39 cellular contexts compared by ENCODE assay signal in the genomic region with DNA sequence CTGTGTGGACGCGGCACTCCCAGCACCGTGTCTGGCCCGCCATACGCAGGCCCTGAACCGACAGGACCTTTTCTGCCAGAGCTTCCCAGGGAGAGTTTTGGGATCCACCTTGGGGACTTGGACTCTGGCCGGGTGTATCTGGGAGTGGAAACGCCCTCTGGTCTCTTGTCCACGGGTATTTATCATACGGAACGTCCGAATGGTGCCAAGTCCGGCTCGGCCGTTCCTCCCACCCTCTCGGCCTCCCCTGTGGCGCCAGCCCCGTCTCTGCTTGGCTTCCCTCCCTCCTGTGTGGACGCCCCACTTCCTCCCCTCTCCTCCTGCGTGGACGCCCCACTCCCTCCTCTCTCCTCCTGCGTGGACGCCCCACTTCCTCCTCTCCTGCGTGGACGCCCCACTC. TPM values are rescaled to one million over a fixed set of nuclear protein-coding genes. Genes with fewer than 3 reads are reported as not detected.
"Had no signal": no experiment of that assay in that cellular context is flagged by ENCODE, and none has a peak within 500 bp of the region (broad histone marks: within the 10 kb centered on the region; RNA-seq: fewer than 3 reads in every experiment).

No MANE protein-coding gene starts in this region.

- H3K4me3 ChIP-seq: adrenal gland, ascending aorta, body of pancreas, breast epithelium, cardiac muscle cell had no signal

- H3K27me3 ChIP-seq: adrenal gland, ascending aorta, body of pancreas, brain microvascular endothelial cell, cardiac muscle cell had no signal

- H3K4me1 ChIP-seq: adrenal gland, ascending aorta, body of pancreas, breast epithelium had no signal

- H3K9me3 ChIP-seq: adrenal gland, ascending aorta, body of pancreas had no signal

- FAIRE-seq: astrocyte, bronchial epithelial cell had no signal

- H3K36me3 ChIP-seq: adrenal gland, ascending aorta, brain microvascular endothelial cell, breast epithelium, cardiac muscle cell had no signal

- DNase-seq: activated effector memory CD4-positive, alpha-beta T cell treated with anti-CD3 and anti-CD28 coated beads, Interleukin-2, amount 50 U/mL, for 16 hours; activated effector memory CD4-positive, alpha-beta T cell treated with Interleukin-2 at 50 U/mL for 16 hours; activated gamma-delta T cell; activated gamma-delta T cell treated with Interleukin-2 at 50 U/mL for 16 hours; activated naive CD4-positive, alpha-beta T cell; activated naive CD4-positive, alpha-beta T cell treated with anti-CD3 and anti-CD28 coated beads for 36 hours; activated naive CD4-positive, alpha-beta T cell treated with anti-CD3 and anti-CD28 coated beads, Interleukin-2, amount 10 ng/mL, durations not matched to agents 7 days and 5 days; activated naive CD4-positive, alpha-beta T cell treated with anti-CD3 and anti-CD28 coated beads, Interleukin-2, amount 50 U/mL, for 16 hours; activated naive CD4-positive, alpha-beta T cell treated with Interleukin-2 at 50 U/mL for 16 hours; activated naive CD8-positive, alpha-beta T cell treated with anti-CD3 and anti-CD28 coated beads for 36 hours; activated naive CD8-positive, alpha-beta T cell treated with anti-CD3 and anti-CD28 coated beads, Interleukin-2, amount 10 ng/mL, durations not matched to agents 7 days and 5 days; activated naive CD8-positive, alpha-beta T cell treated with anti-CD3 and anti-CD28 coated beads, Interleukin-2, amount 50 U/mL, for 24 hours; activated T-cell treated with anti-CD3 and anti-CD28 coated beads for 4 hours; activated T-cell treated with anti-CD3 and anti-CD28 coated beads, Interleukin-2, amount 50 U/mL, for 1 hour; activated T-cell treated with anti-CD3 and anti-CD28 coated beads, Interleukin-2, amount 50 U/mL, for 24 hours; activated T-cell treated with anti-CD3 and anti-CD28 coated beads, Interleukin-2, amount 50 U/mL, for 4 hours; activated T-cell treated with anti-CD3 and anti-CD28 coated beads, Interleukin-2, amount 50 U/mL, for 48 hours; activated T-cell treated with anti-CD3 and anti-CD28 coated beads, Interleukin-2, amount 50 U/mL, for 72 hours; adrenal gland; amniotic stem cell; amygdala; anterior cingulate cortex; aorta; body of pancreas; brain microvascular endothelial cell; caudate nucleus; central memory CD4-positive, alpha-beta T cell; cerebellar nuclear complex had no signal

- H3K27ac ChIP-seq: adrenal gland, ascending aorta, body of pancreas, brain microvascular endothelial cell, breast epithelium, cardiac muscle cell had no signal

- ATAC-seq: activated naive CD4-positive, alpha-beta T cell treated with anti-CD3 and anti-CD28 coated beads, Interleukin-2, amount 50 U/mL, for 72 hours; activated naive CD8-positive, alpha-beta T cell treated with anti-CD3 and anti-CD28 coated beads, Interleukin-2, amount 50 U/mL, for 24 hours; activated T-cell treated with anti-CD3 and anti-CD28 coated beads, Interleukin-2, amount 50 U/mL, for 4 hours; activated T-cell treated with anti-CD3 and anti-CD28 coated beads, Interleukin-2, amount 50 U/mL, for 72 hours; activated T-helper 17 cell treated with anti-CD3 and anti-CD28 coated beads, Interleukin-2, amount 50 U/mL, for 72 hours; body of pancreas had no signal

RNA-seq across cellular contexts. Expression of a gene that starts 12.1 kb away (rescaled TPM):
- total RNA-seq: ascending aorta had no signal

RNA-seq across cellular contexts. Expression of a gene that starts 37.9 kb away (rescaled TPM):
- total RNA-seq: activated naive CD4-positive, alpha-beta T cell treated with anti-CD3 and anti-CD28 coated beads for 36 hours; activated naive CD4-positive, alpha-beta T cell treated with anti-CD3 and anti-CD28 coated beads, Interleukin-2, amount 50 U/mL, for 72 hours; activated naive CD8-positive, alpha-beta T cell treated with anti-CD3 and anti-CD28 coated beads for 36 hours; activated T-cell treated with anti-CD3 and anti-CD28 coated beads, Interleukin-2, amount 50 U/mL, for 4 hours; activated T-cell treated with anti-CD3 and anti-CD28 coated beads, Interleukin-2, amount 50 U/mL, for 72 hours; activated T-helper 1 cell treated with anti-CD3 and anti-CD28 coated beads, Interleukin-12 subunit alpha, Interleukin-12 subunit beta, Interleukin-2, Interleukin-4 antibody, amounts not matched to agents 30 ng/mL and 10 ng/mL and 1 ng/mL, durations not matched to agents 14 hours and 24 hours and 36 hours; activated T-helper 2 cell treated with anti-CD3 and anti-CD28 coated beads, Interferon-gamma antibody, Interleukin-2, Interleukin-4, amounts not matched to agents 10 μg/mL and 5 μg/mL and 100 μg/mL, durations not matched to agents 14 hours and 24 hours and 36 hours; ascending aorta; body of pancreas; bronchial epithelial cell; cardiac muscle cell; cardiac septum; cerebellum had no signal

RNA-seq across cellular contexts. Expression of a gene that starts 57.9 kb away (rescaled TPM):
- total RNA-seq: ascending aorta, bronchial epithelial cell, cardiac muscle cell, cerebellum had no signal
